Comparison of ENCODE assay signal across 2 cellular contexts in genomic region chr15:57615951-57616496, GRCh38. TPM values are rescaled to one million over a fixed set of nuclear protein-coding genes. Genes with fewer than 3 reads are reported as not detected.
"Had no signal": no experiment of that assay in that cellular context is flagged by ENCODE, and none has a peak within 500 bp of the region (broad histone marks: within the 10 kb centered on the region; RNA-seq: fewer than 3 reads in every experiment).

No MANE protein-coding gene starts in this region.

RNA-seq across cellular contexts. Expression of gene MYZAP, which starts 24.3 kb away (rescaled TPM):
- total RNA-seq: K562, SJSA1 had no signal
